1 cellular context compared by ENCODE assay signal in genomic region chr7:50783801-50784507, GRCh38.
A peak's percentile ranks its signal among the peaks of the same experiment; 100 is the strongest.
TF ChIP-seq lines count a peak whose summit lies in the region.

No MANE protein-coding gene starts in this region.

TF ChIP-seq in liver, 16 proteins besides CTCF, POLR2A, EP300 and RAD21 (continued from another document):
- TF ChIP-seq REST (IDR thresholded peaks at IDR 0.05) (no peak), YY1 (IDR thresholded peaks at IDR 0.05) (peak; percentile 9), TAF1 (conservative IDR thresholded peaks at IDR 0.05) (no peak)
